In the genomic region with DNA sequence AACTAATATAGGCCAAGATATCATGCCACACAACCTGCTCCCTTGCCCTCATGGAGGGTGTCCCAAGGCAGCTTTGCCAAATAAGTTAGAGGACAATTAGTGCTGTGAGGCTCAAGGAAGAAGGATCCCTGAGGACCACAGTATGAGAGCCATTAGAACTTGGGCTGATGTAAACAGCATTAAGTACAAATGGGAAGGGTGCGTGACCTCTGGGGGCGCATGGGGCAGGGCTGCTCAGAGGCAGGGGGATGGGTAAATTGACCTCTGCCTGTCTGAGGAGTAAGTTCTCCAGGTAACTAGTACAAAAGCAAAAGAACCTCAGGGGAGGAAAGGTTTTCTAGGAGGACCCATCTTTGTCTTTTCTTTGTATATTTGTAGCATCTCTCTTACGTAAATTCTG, we compare ENCODE assay signal across 12 cellular contexts. TPM values are rescaled to one million over a fixed set of nuclear protein-coding genes. Genes with fewer than 3 reads are reported as not detected.
DNase-seq lines count a peak whose midpoint lies in the region; ATAC-seq and TF ChIP-seq lines count a peak whose summit lies in the region.
"Had no signal": no experiment of that assay in that cellular context is flagged by ENCODE, and none has a peak within 500 bp of the region (broad histone marks: within the 10 kb centered on the region; RNA-seq: fewer than 3 reads in every experiment).

No MANE protein-coding gene starts in this region.

- TF ChIP-seq CTCF in HL-60 (IDR thresholded peaks at IDR 0.05; ENCODE audit: insufficient read depth, low read length) (no peak), spleen (IDR thresholded peaks at IDR 0.05 in 8 of 11, conservative IDR thresholded peaks at IDR 0.05 in 3 of 11) (no peak)

- peaks cover 4% of the 10 kb centered on the region for H3K9me3 Mint-ChIP-seq in activated T-helper 1 cell treated with anti-CD3 and anti-CD28 coated beads, Interleukin-12 subunit alpha, Interleukin-12 subunit beta, Interleukin-2, Interleukin-4 antibody, amounts not matched to agents 30 ng/mL and 10 ng/mL and 1 ng/mL, durations not matched to agents 14 hours and 24 hours and 36 hours

- H3K4me3 Mint-ChIP-seq in activated T-helper 1 cell treated with anti-CD3 and anti-CD28 coated beads, Interleukin-12 subunit alpha, Interleukin-12 subunit beta, Interleukin-2, Interleukin-4 antibody, amounts not matched to agents 30 ng/mL and 10 ng/mL and 1 ng/mL, durations not matched to agents 14 hours and 24 hours and 36 hours: no peak overlapping the region

- TF ChIP-seq POLR2A in spleen (IDR thresholded peaks at IDR 0.05): no peak

- no peaks in the 10 kb centered on the region for H3K9me3 ChIP-seq in spleen
- H3K9me3 ChIP-seq: MG63, SJCRH30 had no signal

- DNase-seq in HL-60 (ENCODE audit: low read depth in 1 of 2, low spot score in 1 of 2): no peak
- DNase-seq in activated T-helper 1 cell treated with anti-CD3 and anti-CD28 coated beads, Interleukin-12 subunit alpha, Interleukin-12 subunit beta, Interleukin-2, Interleukin-4 antibody, amounts not matched to agents 30 ng/mL and 10 ng/mL and 1 ng/mL, durations not matched to agents 14 hours and 24 hours and 36 hours (ENCODE audit: low spot score): no peak
- peak; percentile 29 for DNase-seq in islet precursor cell
- DNase-seq in spleen: no peak
- DNase-seq in AML-193 (lab: John Stamatoyannopoulos, UW): no peak
- no peak for DNase-seq in dermis blood vessel endothelial cell
- DNase-seq: activated CD4-positive, CD25-positive, alpha-beta regulatory T cell treated with anti-CD3 and anti-CD28 coated beads, Interleukin-2, amount 50 U/mL, for 72 hours; DMS79; MG63; NCI-H524 treated with DMSO at 0.1 percent for 48 hours; SJCRH30 had no signal

- peak overlapping the region; percentile 93 for H3K27ac Mint-ChIP-seq in activated T-helper 1 cell treated with anti-CD3 and anti-CD28 coated beads, Interleukin-12 subunit alpha, Interleukin-12 subunit beta, Interleukin-2, Interleukin-4 antibody, amounts not matched to agents 30 ng/mL and 10 ng/mL and 1 ng/mL, durations not matched to agents 14 hours and 24 hours and 36 hours

- WGBS in spleen, 5 donors: 62 to 73% (median 65%) methylated on average over 3 of the region's 3 CpGs

- H3K27ac ChIP-seq in HL-60 (replicated peaks): peak overlapping the region; percentile 65
- peak overlapping the region; percentile 61 to 91 (median 80) for H3K27ac ChIP-seq in spleen
- H3K27ac ChIP-seq: SJCRH30 had no signal

- intact Hi-C loops in activated T-helper 1 cell treated with anti-CD3 and anti-CD28 coated beads, Interleukin-12 subunit alpha, Interleukin-12 subunit beta, Interleukin-2, Interleukin-4 antibody, amounts not matched to agents 30 ng/mL and 10 ng/mL and 1 ng/mL, durations not matched to agents 14 hours and 24 hours and 36 hours (cut with micrococcal nuclease): loop anchor here (1.0 to 2.0 kb wide), 2 partner anchors 27 to 72 kb away; no protein-coding TSS in a partner anchor
- intact Hi-C loops in spleen (cut with DNase I; ENCODE audit: low total_unique reads): no loop called here

- H3K27me3 ChIP-seq in HL-60 (ENCODE audit: insufficient read depth, poor library complexity, severe bottlenecking): no peaks in the 10 kb centered on the region
- H3K27me3 ChIP-seq in spleen (replicated peaks in 1 of 7): no peaks in the 10 kb centered on the region
- H3K27me3 ChIP-seq: MG63, SJCRH30 had no signal

- H3K4me1 ChIP-seq in spleen: peaks cover 0 to 64% (median 34%) of the 10 kb centered on the region in 6 donors
- H3K4me1 ChIP-seq: SJCRH30 had no signal

- H3K36me3 ChIP-seq in spleen: no peaks in the 10 kb centered on the region
- H3K36me3 ChIP-seq: MG63, SJCRH30 had no signal

- H3K4me3 ChIP-seq in HL-60 (replicated peaks; ENCODE audit: insufficient read depth, low read length) (no peak overlapping the region), spleen (peak overlapping the region in 1 of 8 donors; percentile 57)
- H3K4me3 ChIP-seq: MG63, SJCRH30 had no signal

- H3K4me1 Mint-ChIP-seq in activated T-helper 1 cell treated with anti-CD3 and anti-CD28 coated beads, Interleukin-12 subunit alpha, Interleukin-12 subunit beta, Interleukin-2, Interleukin-4 antibody, amounts not matched to agents 30 ng/mL and 10 ng/mL and 1 ng/mL, durations not matched to agents 14 hours and 24 hours and 36 hours (ENCODE audit: low read depth): peaks cover 36% of the 10 kb centered on the region

- H3K27me3 Mint-ChIP-seq in activated T-helper 1 cell treated with anti-CD3 and anti-CD28 coated beads, Interleukin-12 subunit alpha, Interleukin-12 subunit beta, Interleukin-2, Interleukin-4 antibody, amounts not matched to agents 30 ng/mL and 10 ng/mL and 1 ng/mL, durations not matched to agents 14 hours and 24 hours and 36 hours (ENCODE audit: insufficient read depth): no peaks in the 10 kb centered on the region

- peaks cover 6% of the 10 kb centered on the region for H3K36me3 Mint-ChIP-seq in activated T-helper 1 cell treated with anti-CD3 and anti-CD28 coated beads, Interleukin-12 subunit alpha, Interleukin-12 subunit beta, Interleukin-2, Interleukin-4 antibody, amounts not matched to agents 30 ng/mL and 10 ng/mL and 1 ng/mL, durations not matched to agents 14 hours and 24 hours and 36 hours (ENCODE audit: low read depth)

- no peak for ATAC-seq in HG03571 (IDR thresholded peaks at IDR 0.05; ENCODE audit: unreplicated experiment)

RNA-seq across cellular contexts. Expression of gene VWF, which starts 16.2 kb away (rescaled TPM):
- not detected in 2 replicates for total RNA-seq in activated T-helper 1 cell treated with anti-CD3 and anti-CD28 coated beads, Interleukin-12 subunit alpha, Interleukin-12 subunit beta, Interleukin-2, Interleukin-4 antibody, amounts not matched to agents 30 ng/mL and 10 ng/mL and 1 ng/mL, durations not matched to agents 14 hours and 24 hours and 36 hours
- total RNA-seq in spleen (100 to 1,000 TPM; 272 to 957 (median 395) TPM), dermis blood vessel endothelial cell (3,052 and 3,683 TPM in 2 replicates)
- polyA plus RNA-seq in spleen: 10 to 100 TPM; 12.9 to 38.6 (median 15.5) TPM

RNA-seq across cellular contexts. Expression of gene CD9, which starts 59.6 kb away (rescaled TPM):
- 47.4 and 50.9 TPM in 2 replicates for total RNA-seq in activated T-helper 1 cell treated with anti-CD3 and anti-CD28 coated beads, Interleukin-12 subunit alpha, Interleukin-12 subunit beta, Interleukin-2, Interleukin-4 antibody, amounts not matched to agents 30 ng/mL and 10 ng/mL and 1 ng/mL, durations not matched to agents 14 hours and 24 hours and 36 hours
- total RNA-seq in spleen: 100 to 1,000 TPM in 1 of 7 donors, 10 to 100 TPM in 6; 50.0 to 113 (median 75.7) TPM
- polyA plus RNA-seq in spleen: 10 to 100 TPM; 16.2 to 87.4 (median 50.6) TPM
- total RNA-seq in dermis blood vessel endothelial cell: 517 and 1,153 TPM in 2 replicates

Comparison
In these comparisons a context has a peak if more than half of its experiments do, and no peak if none do; other contexts are left out.
1. RNA of gene VWF, which starts 16.2 kb away (total RNA-seq): 3,052 to 3,683 TPM in dermis blood vessel endothelial cell and 272 to 957 TPM in spleen; not detected in activated T-helper 1 cell treated with anti-CD3 and anti-CD28 coated beads, Interleukin-12 subunit alpha, Interleukin-12 subunit beta, Interleukin-2, Interleukin-4 antibody, amounts not matched to agents 30 ng/mL and 10 ng/mL and 1 ng/mL, durations not matched to agents 14 hours and 24 hours and 36 hours; every median in the first group is over 100 times any median in the second.